15 cellular contexts compared by ENCODE assay signal in the genomic region with DNA sequence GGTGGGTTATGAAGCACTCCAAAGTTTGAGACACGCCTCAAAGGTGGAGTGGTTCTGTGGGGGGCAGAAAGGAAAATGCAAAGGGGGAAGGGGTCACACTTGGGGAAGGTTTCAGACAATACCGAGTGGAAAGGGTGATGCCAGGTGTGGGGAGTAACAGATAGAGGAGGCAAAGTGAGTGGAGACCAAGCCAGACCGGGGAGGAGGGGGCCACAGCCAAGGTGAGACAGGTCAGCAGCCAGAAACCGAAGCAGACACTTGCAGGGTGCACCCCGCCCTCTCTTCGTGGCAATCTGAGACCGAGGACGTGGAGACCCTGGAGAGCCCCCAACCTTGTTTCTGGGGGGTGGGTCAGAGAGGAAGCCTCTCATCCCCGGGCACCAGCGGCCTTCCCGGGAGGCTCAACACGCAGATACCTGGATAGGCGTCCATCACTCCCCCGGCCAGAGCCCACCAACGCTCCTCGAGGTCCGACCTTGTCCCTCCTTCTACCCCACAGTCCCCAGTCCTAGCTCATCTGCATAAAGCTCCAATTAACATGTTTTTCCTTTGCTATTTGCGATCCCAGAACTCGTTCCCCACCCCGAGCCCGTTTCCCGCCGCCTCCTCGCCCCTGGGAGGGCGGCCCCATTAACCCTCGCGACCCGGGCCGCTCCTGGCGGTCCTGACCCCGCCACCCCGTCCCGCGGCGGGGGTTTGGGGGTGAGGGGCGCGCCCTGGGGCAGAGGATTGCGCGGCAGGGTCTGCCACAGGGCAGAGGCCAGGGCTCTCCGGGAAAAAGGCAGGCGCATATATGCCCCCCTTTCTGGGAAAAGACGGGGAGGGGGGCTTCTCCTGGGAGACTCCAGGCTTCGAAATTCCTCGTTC. TPM values are rescaled to one million over a fixed set of nuclear protein-coding genes. Genes with fewer than 3 reads are reported as not detected.
DNase-seq lines count a peak whose midpoint lies in the region; ATAC-seq, FAIRE-seq and TF ChIP-seq lines count a peak whose summit lies in the region.
"Had no signal": no experiment of that assay in that cellular context is flagged by ENCODE, and none has a peak within 500 bp of the region (broad histone marks: within the 10 kb centered on the region; RNA-seq: fewer than 3 reads in every experiment).

No MANE protein-coding gene starts in this region.

- H3K79me1 ChIP-seq in mesenchymal stem cell (replicated peaks; ENCODE audit: low read length, poor library complexity, severe bottlenecking) = no peaks in the 10 kb centered on the region

- no peak overlapping the region for H3K23ac ChIP-seq in mesenchymal stem cell (ENCODE audit: low read length in 2 of 2)

- no peaks in the 10 kb centered on the region for H3K9me3 ChIP-seq in heart left ventricle
- no peaks in the 10 kb centered on the region for H3K9me3 ChIP-seq in astrocyte (ENCODE audit: insufficient read depth, low read depth, low read length)
- no peaks in the 10 kb centered on the region for H3K9me3 ChIP-seq in mesenchymal stem cell (ENCODE audit: control insufficient read depth, low read length)
- no peaks in the 10 kb centered on the region for H3K9me3 ChIP-seq in tibial artery
- H3K9me3 ChIP-seq: SJSA1 had no signal

- H3K4me3 Mint-ChIP-seq in astrocyte (ENCODE audit: unreplicated experiment) = no peak overlapping the region
- H3K4me3 Mint-ChIP-seq in type B pancreatic cell = peak overlapping the region; percentile 82

- H4K91ac ChIP-seq in mesenchymal stem cell (ENCODE audit: low read length) = no peak overlapping the region

- no peaks in the 10 kb centered on the region for H3K79me2 ChIP-seq in astrocyte (ENCODE audit: insufficient read depth, low read length)

- TF ChIP-seq POLR2A in heart left ventricle (IDR thresholded peaks at IDR 0.05) = no peak

- intact Hi-C loops in heart left ventricle (cut with DNase I) (loop anchor here in 9 of 10 donors (2.0 to 10.0 kb wide), 4 partner anchors 23 to 137 kb away; no protein-coding TSS in a partner anchor), left cardiac atrium (cut with DNase I) (loop anchor here in 1 of 2 donors (2.0 to 5.0 kb wide), 2 partner anchors 21 to 135 kb away; partner anchors contain the start of gene RTN4RL2), tibial artery (cut with DNase I; ENCODE audit: low total_unique reads) (no loop called here)

- H3K27ac Mint-ChIP-seq in astrocyte (ENCODE audit: unreplicated experiment) (no peak overlapping the region), type B pancreatic cell (no peak overlapping the region)
- H3K27ac Mint-ChIP-seq: activated CD4-positive, alpha-beta memory T cell treated with anti-CD3 and anti-CD28 coated beads for 36 hours; CD4-positive, alpha-beta memory T cell had no signal

- H2BK12ac ChIP-seq in mesenchymal stem cell (ENCODE audit: low read length in 2 of 2) = no peak overlapping the region

- WGBS in heart left ventricle, 4 donors = 12 to 24% (median 15%) methylated on average over 23 to 44 of the region's 44 CpGs
- 7% methylated on average over 31 of the region's 44 CpGs for WGBS in mesenchymal stem cell

- H3K27ac ChIP-seq in heart left ventricle (no peak overlapping the region), astrocyte (ENCODE audit: low read depth, low read length) (no peak overlapping the region), mesenchymal stem cell (ENCODE audit: low read length, poor library complexity, severe bottlenecking) (no peak overlapping the region), tibial artery (no peak overlapping the region)
- H3K27ac ChIP-seq: SJSA1 had no signal

- no peak for TF ChIP-seq CTCF in heart left ventricle (IDR thresholded peaks at IDR 0.05)
- no peak for TF ChIP-seq CTCF in astrocyte (IDR thresholded peaks at IDR 0.05; ENCODE audit: insufficient read depth, low read depth, low read length)
- no peak for TF ChIP-seq CTCF in type B pancreatic cell (conservative IDR thresholded peaks at IDR 0.05)
- TF ChIP-seq CTCF in tibial artery (IDR thresholded peaks at IDR 0.05) = no peak

- FAIRE-seq in astrocyte (lab: Jason Lieb, UNC) = no peak

- no peak overlapping the region for H3K18ac ChIP-seq in mesenchymal stem cell (ENCODE audit: low read depth in 1 of 2, low read length in 2 of 2)

- H4K20me1 ChIP-seq in astrocyte (ENCODE audit: insufficient read depth, low read length) = no peaks in the 10 kb centered on the region

- no peak overlapping the region for H2BK15ac ChIP-seq in mesenchymal stem cell (ENCODE audit: low read depth, poor library complexity, severe bottlenecking)

- H2BK5ac ChIP-seq in mesenchymal stem cell (ENCODE audit: low read depth, low read length, poor library complexity, severe bottlenecking) = no peak overlapping the region

- peaks cover 0 to 26% (median 21%) of the 10 kb centered on the region in 9 donors for H3K36me3 ChIP-seq in heart left ventricle
- H3K36me3 ChIP-seq in astrocyte (ENCODE audit: insufficient read depth, low read length) = no peaks in the 10 kb centered on the region
- peaks cover 6 to 15% of the 10 kb centered on the region in 2 experiments for H3K36me3 ChIP-seq in mesenchymal stem cell (ENCODE audit: control insufficient read depth in 1 of 2, insufficient read depth in 2 of 2, low read depth in 1 of 2, low read length in 2 of 2)
- H3K36me3 ChIP-seq in tibial artery = peaks cover 24 to 30% (median 27%) of the 10 kb centered on the region in 3 donors
- H3K36me3 ChIP-seq: SJSA1 had no signal

- H3K4ac ChIP-seq in mesenchymal stem cell (ENCODE audit: low read depth in 1 of 2, low read length in 2 of 2) = no peak overlapping the region

- peak overlapping the region in 9 of 12 donors; percentile 0 to 50 (median 40) for H3K4me3 ChIP-seq in heart left ventricle
- H3K4me3 ChIP-seq in astrocyte (ENCODE audit: insufficient read depth, low read depth, low read length) = no peak overlapping the region
- H3K4me3 ChIP-seq in mesenchymal stem cell (ENCODE audit: insufficient read depth in 1 of 2, low read depth in 1 of 2, low read length in 2 of 2) = peak overlapping the region; percentile 33 to 76
- H3K4me3 ChIP-seq in tibial artery = no peak overlapping the region
- H3K4me3 ChIP-seq: SJSA1 had no signal

- H3K27me3 ChIP-seq in heart left ventricle = peaks cover 0 to 33% (median 13%) of the 10 kb centered on the region in 9 donors
- peaks cover 49% of the 10 kb centered on the region for H3K27me3 ChIP-seq in astrocyte (ENCODE audit: insufficient read depth, low read length)
- peaks cover 27 to 75% of the 10 kb centered on the region in 2 experiments for H3K27me3 ChIP-seq in mesenchymal stem cell (ENCODE audit: control insufficient read depth in 1 of 2, insufficient read depth in 1 of 2, low read length in 2 of 2)
- peaks cover 0 to 30% of the 10 kb centered on the region in 2 donors for H3K27me3 ChIP-seq in tibial artery

- H2AK5ac ChIP-seq in mesenchymal stem cell (ENCODE audit: low read length, severe bottlenecking) = no peak overlapping the region

- no peak for ATAC-seq in heart left ventricle
- no peak for ATAC-seq in left cardiac atrium
- ATAC-seq in HG02981 (IDR thresholded peaks at IDR 0.05; ENCODE audit: unreplicated experiment) = no peak
- no peak for ATAC-seq in GM21515 (IDR thresholded peaks at IDR 0.05; ENCODE audit: unreplicated experiment)

- H3K4me2 ChIP-seq in astrocyte (ENCODE audit: low read length) = peak overlapping the region; percentile 84
- peak overlapping the region; percentile 95 for H3K4me2 ChIP-seq in mesenchymal stem cell (ENCODE audit: low read length, poor library complexity, severe bottlenecking)

- no peak overlapping the region for H4K8ac ChIP-seq in mesenchymal stem cell (ENCODE audit: low read length)

- H3K27me3 Mint-ChIP-seq in astrocyte (ENCODE audit: low read depth, unreplicated experiment) = peaks cover 67% of the 10 kb centered on the region
- peaks cover 68% of the 10 kb centered on the region for H3K27me3 Mint-ChIP-seq in type B pancreatic cell

- peaks cover 0 to 23% (median 13%) of the 10 kb centered on the region in 12 donors for H3K4me1 ChIP-seq in heart left ventricle
- H3K4me1 ChIP-seq in astrocyte (ENCODE audit: insufficient read depth, low read length) = peaks cover 7% of the 10 kb centered on the region
- peaks cover 11% of the 10 kb centered on the region for H3K4me1 ChIP-seq in mesenchymal stem cell (ENCODE audit: control insufficient read depth, insufficient read depth, low read depth, low read length)
- H3K4me1 ChIP-seq in tibial artery = peaks cover 4 to 14% (median 10%) of the 10 kb centered on the region in 4 donors
- H3K4me1 ChIP-seq: SJSA1 had no signal

- H3K36me3 Mint-ChIP-seq in astrocyte (ENCODE audit: low read depth, unreplicated experiment) (no peaks in the 10 kb centered on the region), type B pancreatic cell (no peaks in the 10 kb centered on the region)

- H3K4me1 Mint-ChIP-seq in astrocyte (ENCODE audit: low read depth, unreplicated experiment) = no peaks in the 10 kb centered on the region
- H3K4me1 Mint-ChIP-seq in type B pancreatic cell (ENCODE audit: unreplicated experiment) = peaks cover 11% of the 10 kb centered on the region

- DNase-seq in heart left ventricle (no peak), left cardiac atrium (no peak), astrocyte (ENCODE audit: low read depth) (no peak), mesenchymal stem cell (no peak), type B pancreatic cell (ENCODE audit: extremely low spot score, unreplicated experiment) (no peak), tibial artery (no peak)
- DNase-seq: NCI-H2029 treated with DMSO at 0.1 percent for 48 hours had no signal

- no peak overlapping the region for H3K14ac ChIP-seq in mesenchymal stem cell (ENCODE audit: low read length in 2 of 2)

- no peak overlapping the region for H2BK120ac ChIP-seq in mesenchymal stem cell (ENCODE audit: low read depth, low read length)

- H3K9ac ChIP-seq in astrocyte (ENCODE audit: low read length) (no peak overlapping the region), mesenchymal stem cell (ENCODE audit: low read length) (peak overlapping the region; percentile 75)

- H2AFZ ChIP-seq in astrocyte (ENCODE audit: low read depth, low read length) (no peak overlapping the region), mesenchymal stem cell (ENCODE audit: low read depth, low read length) (no peak overlapping the region)

- H3K9me3 Mint-ChIP-seq in astrocyte (ENCODE audit: unreplicated experiment) (peaks cover 4% of the 10 kb centered on the region), type B pancreatic cell (no peaks in the 10 kb centered on the region)
- H3K9me3 Mint-ChIP-seq: activated CD4-positive, alpha-beta memory T cell treated with anti-CD3 and anti-CD28 coated beads for 36 hours; CD4-positive, alpha-beta memory T cell had no signal

RNA-seq across cellular contexts. Expression of gene RTN4RL2, which starts 21.8 kb away (rescaled TPM):
- total RNA-seq in heart left ventricle (1 to 10 TPM in 5 of 9 donors, under 1 TPM in 4; 0.58 to 2.1 (median 1.1) TPM), left cardiac atrium (1 to 10 TPM; 1.9 to 2.4 TPM), astrocyte (0.50 and 0.65 TPM in 2 replicates), type B pancreatic cell (ENCODE audit: low replicate concordance) (8.6 and 10.4 TPM in 2 replicates)
- 1 to 10 TPM; 1.0 to 1.1 TPM for polyA plus RNA-seq in heart left ventricle
- polyA plus RNA-seq in mesenchymal stem cell (2013, experiment 1 of 2) = 0.28 TPM
- polyA plus RNA-seq in mesenchymal stem cell (2013, experiment 2 of 2) = 0.22 TPM
- total RNA-seq: SJSA1 had no signal

RNA-seq across cellular contexts. Expression of gene SLC43A1, which starts 33.4 kb away (rescaled TPM):
- total RNA-seq in heart left ventricle (10 to 100 TPM in 1 of 9 donors, 1 to 10 TPM in 8; 2.7 to 12.3 (median 5.4) TPM), left cardiac atrium (1 to 10 TPM; 5.8 to 7.2 TPM), astrocyte (3.5 and 4.5 TPM in 2 replicates), type B pancreatic cell (ENCODE audit: low replicate concordance) (19.0 and 20.8 TPM in 2 replicates)
- polyA plus RNA-seq in heart left ventricle = 1 to 10 TPM; 6.6 TPM
- 3.9 TPM for polyA plus RNA-seq in mesenchymal stem cell (2013, experiment 1 of 2)
- polyA plus RNA-seq in mesenchymal stem cell (2013, experiment 2 of 2) = 3.8 TPM

RNA-seq across cellular contexts. Expression of gene TIMM10, which starts 48.4 kb away (rescaled TPM):
- 10 to 100 TPM; 36.6 to 81.5 (median 46.4) TPM for total RNA-seq in heart left ventricle
- polyA plus RNA-seq in heart left ventricle = 100 to 1,000 TPM in 1 of 2 donors, 10 to 100 TPM in 1; 42.0 to 135 TPM
- 10 to 100 TPM; 58.0 to 58.9 TPM for total RNA-seq in left cardiac atrium
- total RNA-seq in astrocyte = 56.1 and 60.3 TPM in 2 replicates
- 52.8 TPM for polyA plus RNA-seq in mesenchymal stem cell (2013, experiment 1 of 2)
- polyA plus RNA-seq in mesenchymal stem cell (2013, experiment 2 of 2) = 54.7 TPM
- 57.9 and 64.2 TPM in 2 replicates for total RNA-seq in type B pancreatic cell (ENCODE audit: low replicate concordance)

RNA-seq across cellular contexts. Expression of gene SLC43A3, which starts 55.2 kb away (rescaled TPM):
- total RNA-seq in heart left ventricle (10 to 100 TPM; 13.5 to 56.9 (median 24.7) TPM), left cardiac atrium (10 to 100 TPM; 39.3 to 46.7 TPM), astrocyte (13.3 and 16.4 TPM in 2 replicates), type B pancreatic cell (ENCODE audit: low replicate concordance) (14.0 and 20.4 TPM in 2 replicates)
- polyA plus RNA-seq in heart left ventricle = 10 to 100 TPM; 14.6 to 17.9 TPM
- polyA plus RNA-seq in mesenchymal stem cell (2013, experiment 1 of 2) = 3.9 TPM
- 3.8 TPM for polyA plus RNA-seq in mesenchymal stem cell (2013, experiment 2 of 2)
- total RNA-seq: HT-29 had no signal

RNA-seq across cellular contexts. Expression of gene SMTNL1, which starts 55.2 kb away (rescaled TPM):
- not detected for total RNA-seq in heart left ventricle
- not detected for polyA plus RNA-seq in heart left ventricle
- total RNA-seq in left cardiac atrium = not detected
- total RNA-seq in astrocyte = not detected in 2 replicates
- not detected for polyA plus RNA-seq in mesenchymal stem cell (2013, experiment 1 of 2)
- polyA plus RNA-seq in mesenchymal stem cell (2013, experiment 2 of 2) = not detected
- total RNA-seq in type B pancreatic cell (ENCODE audit: low replicate concordance) = not detected in 2 replicates
- total RNA-seq: activated CD4-positive, alpha-beta memory T cell treated with anti-CD3 and anti-CD28 coated beads for 36 hours; CD4-positive, alpha-beta memory T cell; HT-29; liver; SJSA1 had no signal
- polyA plus RNA-seq: esophagus, liver had no signal

Comparison
In these comparisons a context has a peak if more than half of its experiments do, and no peak if none do; other contexts are left out.
1. H3K4me3 ChIP-seq: peak in heart left ventricle (9 of 12) and mesenchymal stem cell (2 of 2); none in astrocyte (single experiment) and tibial artery (0 of 2).